ENCODE assay signal across 1 cellular context in genomic region chr5:88660326-88660946, GRCh38.
TF ChIP-seq lines count a peak whose summit lies in the region.

No MANE protein-coding gene starts in this region.

TF ChIP-seq in GM23338, 12 proteins besides CTCF, POLR2A, EP300 and RAD21 (continued from another document):
- TF ChIP-seq ETS1 (IDR thresholded peaks at IDR 0.05): no peak
